In genomic region chr6:37556884-37557644, GRCh38 we compare ENCODE assay signal across 18 cellular contexts. TPM values are rescaled to one million over a fixed set of nuclear protein-coding genes. Genes with fewer than 3 reads are reported as not detected.
A peak's percentile ranks its signal among the peaks of the same experiment; 100 is the strongest.
DNase-seq lines count a peak whose midpoint lies in the region; ATAC-seq, FAIRE-seq and TF ChIP-seq lines count a peak whose summit lies in the region.
"Had no signal": no experiment of that assay in that cellular context is flagged by ENCODE, and none has a peak within 500 bp of the region (broad histone marks: within the 10 kb centered on the region; RNA-seq: fewer than 3 reads in every experiment).

No MANE protein-coding gene starts in this region.

- H2AFZ ChIP-seq in OCI-LY3 (ENCODE audit: low read depth, low read length) = no peak overlapping the region

- no peaks in the 10 kb centered on the region for H3K36me3 Mint-ChIP-seq in memory B cell

- intact Hi-C loops in kidney (cut with DNase I) = no loop called here

- H3K27me3 Mint-ChIP-seq in memory B cell = no peaks in the 10 kb centered on the region
- H3K27me3 Mint-ChIP-seq: activated naive CD4-positive, alpha-beta T cell treated with anti-CD3 and anti-CD28 coated beads, Interleukin-2, amount 50 U/mL, for 24 hours; stimulated activated naive CD8-positive, alpha-beta T cell treated with anti-CD3 and anti-CD28 coated beads, Interleukin-15, Interleukin-2, amounts not matched to agents 100 ng/mL and 50 ng/mL, for 24 hours had no signal

- peak overlapping the region; percentile 96 for H3K27ac Mint-ChIP-seq in memory B cell
- H3K27ac Mint-ChIP-seq: stimulated activated naive CD8-positive, alpha-beta T cell treated with anti-CD3 and anti-CD28 coated beads, Interleukin-15, Interleukin-2, amounts not matched to agents 100 ng/mL and 50 ng/mL, for 24 hours had no signal

- H3K9ac ChIP-seq in OCI-LY3 (ENCODE audit: low read length) (peak overlapping the region; percentile 2; the same call in 1 of the 2 replicates), kidney (ENCODE audit: low read length in 2 of 2) (no peak overlapping the region)

- H4K20me1 ChIP-seq in OCI-LY3 (ENCODE audit: insufficient read depth, low read length) = no peaks in the 10 kb centered on the region

- H3K36me3 ChIP-seq in GM06990 (ENCODE audit: control insufficient read depth, insufficient read depth, low read length) (peaks cover 4% of the 10 kb centered on the region), OCI-LY3 (replicated peaks; ENCODE audit: low read depth, low read length) (peaks cover 4% of the 10 kb centered on the region), kidney (ENCODE audit: control insufficient read depth in 1 of 2, insufficient read depth in 2 of 2, low read length in 2 of 2) (no peaks in the 10 kb centered on the region)
- H3K36me3 ChIP-seq: right atrium auricular region had no signal

- no peaks in the 10 kb centered on the region for H3K27me3 ChIP-seq in GM06990 (replicated peaks; ENCODE audit: control insufficient read depth, insufficient read depth, low read length)
- H3K27me3 ChIP-seq in OCI-LY3 (ENCODE audit: low read depth, low read length) = no peaks in the 10 kb centered on the region
- H3K27me3 ChIP-seq: right atrium auricular region had no signal

- H3K9me3 ChIP-seq in OCI-LY3 (ENCODE audit: insufficient read depth, low read length) = no peaks in the 10 kb centered on the region
- no peaks in the 10 kb centered on the region for H3K9me3 ChIP-seq in kidney (ENCODE audit: control insufficient read depth in 1 of 2, low read length in 2 of 2)
- H3K9me3 ChIP-seq: right atrium auricular region had no signal

- peaks cover 70% of the 10 kb centered on the region for H3K4me1 Mint-ChIP-seq in memory B cell

- H3K79me2 ChIP-seq in OCI-LY3 (ENCODE audit: low read length) = no peaks in the 10 kb centered on the region

- peak overlapping the region; percentile 15; the same call in 1 of the 2 replicates for H3K4me2 ChIP-seq in OCI-LY3 (ENCODE audit: low read length)

- peak; percentile 41 for ATAC-seq in GM21447 (IDR thresholded peaks at IDR 0.05; ENCODE audit: unreplicated experiment)
- peak; percentile 26 for ATAC-seq in memory B cell (ENCODE audit: low read depth)
- ATAC-seq in HG02938 (IDR thresholded peaks at IDR 0.05; ENCODE audit: unreplicated experiment) = no peak

- peak overlapping the region; percentile 38 for H3K4me3 ChIP-seq in GM06990 (replicated peaks; ENCODE audit: low read depth, low read length)
- no peak overlapping the region for H3K4me3 ChIP-seq in OCI-LY3 (ENCODE audit: low read length)
- no peak overlapping the region for H3K4me3 ChIP-seq in kidney (ENCODE audit: low read length in 2 of 2)
- H3K4me3 ChIP-seq: right atrium auricular region had no signal

- DNase-seq in GM06990 (ENCODE audit: extremely low read depth, insufficient read length) (peak; percentile 80), memory B cell (ENCODE audit: low spot score in 2 of 2) (no peak), NCI-H1105 (lab: John Stamatoyannopoulos, UW) (no peak), kidney (no peak), GM03348 (ENCODE audit: low spot score) (no peak)
- DNase-seq: activated CD8-positive, alpha-beta memory T cell treated with anti-CD3 and anti-CD28 coated beads for 24 hours; AML-193; DND-41; NCI-H1048; NCI-H510A; stimulated activated CD4-positive, alpha-beta T cell treated with anti-CD3 and anti-CD28 coated beads, Interleukin-4, amount 100 ng/mL, for 4 hours had no signal

- H3K4me3 Mint-ChIP-seq in memory B cell = peak overlapping the region; percentile 24
- H3K4me3 Mint-ChIP-seq: activated naive CD4-positive, alpha-beta T cell treated with anti-CD3 and anti-CD28 coated beads, Interleukin-2, amount 50 U/mL, for 24 hours; stimulated activated naive CD8-positive, alpha-beta T cell treated with anti-CD3 and anti-CD28 coated beads, Interleukin-15, Interleukin-2, amounts not matched to agents 100 ng/mL and 50 ng/mL, for 24 hours had no signal

- H3K4me1 ChIP-seq in OCI-LY3 (ENCODE audit: low read length) = peaks cover 98% of the 10 kb centered on the region
- H3K4me1 ChIP-seq in kidney (ENCODE audit: control insufficient read depth in 1 of 2, insufficient read depth in 1 of 2, low read depth in 1 of 2, low read length in 2 of 2) = peaks cover 0 to 4% of the 10 kb centered on the region in 2 donors

- TF ChIP-seq CTCF in GM06990 (IDR thresholded peaks at IDR 0.05; ENCODE audit: insufficient read depth, low read length, poor library complexity, severe bottlenecking) (no peak), OCI-LY3 (IDR thresholded peaks at IDR 0.05; ENCODE audit: low read depth, low read length) (no peak), kidney (IDR thresholded peaks at IDR 0.05; ENCODE audit: borderline replicate concordance, extremely low read depth, insufficient read depth) (no peak)

- no peak for FAIRE-seq in kidney (lab: Jason Lieb, UNC)
- FAIRE-seq: frontal cortex had no signal

- no peaks in the 10 kb centered on the region for H3K9me3 Mint-ChIP-seq in memory B cell
- H3K9me3 Mint-ChIP-seq: activated naive CD4-positive, alpha-beta T cell treated with anti-CD3 and anti-CD28 coated beads, Interleukin-2, amount 50 U/mL, for 24 hours; stimulated activated naive CD8-positive, alpha-beta T cell treated with anti-CD3 and anti-CD28 coated beads, Interleukin-15, Interleukin-2, amounts not matched to agents 100 ng/mL and 50 ng/mL, for 24 hours had no signal

- H3K27ac ChIP-seq in OCI-LY3 (ENCODE audit: low read length) (peak overlapping the region; percentile 74), kidney (ENCODE audit: low read depth in 2 of 2, low read length in 2 of 2) (no peak overlapping the region)
- H3K27ac ChIP-seq: right atrium auricular region had no signal

RNA-seq across cellular contexts. Expression of gene CCDC167, which starts 57.4 kb away (rescaled TPM):
- total RNA-seq in kidney = 15.7 TPM
- polyA plus RNA-seq in kidney (ENCODE audit: insufficient read depth, low read depth, low replicate concordance) = 63.5 TPM
